1 cellular context compared by ENCODE assay signal in genomic region chr19:48623556-48624066, GRCh38.
TF ChIP-seq lines count a peak whose summit lies in the region.

No MANE protein-coding gene starts in this region.

TF ChIP-seq in GM23338, 12 proteins besides CTCF, POLR2A, EP300 and RAD21:
- TF ChIP-seq ZNF462 (CRISPR knock-in tag; IDR thresholded peaks at IDR 0.05) = no peak
- TF ChIP-seq NANOG (IDR thresholded peaks at IDR 0.05; ENCODE audit: borderline replicate concordance) = no peak
- TF ChIP-seq STAT1 (IDR thresholded peaks at IDR 0.05; ENCODE audit: unreplicated experiment) = no peak
- TF ChIP-seq EZH2 (IDR thresholded peaks at IDR 0.05; ENCODE audit: low read depth, unreplicated experiment) = no peak
- TF ChIP-seq JUNB (IDR thresholded peaks at IDR 0.05; ENCODE audit: unreplicated experiment) = no peak
- TF ChIP-seq CREB1 (CRISPR knock-in tag; IDR thresholded peaks at IDR 0.05; ENCODE audit: low read depth) = no peak
